Comparison of ENCODE assay signal across 9 cellular contexts in the genomic region with DNA sequence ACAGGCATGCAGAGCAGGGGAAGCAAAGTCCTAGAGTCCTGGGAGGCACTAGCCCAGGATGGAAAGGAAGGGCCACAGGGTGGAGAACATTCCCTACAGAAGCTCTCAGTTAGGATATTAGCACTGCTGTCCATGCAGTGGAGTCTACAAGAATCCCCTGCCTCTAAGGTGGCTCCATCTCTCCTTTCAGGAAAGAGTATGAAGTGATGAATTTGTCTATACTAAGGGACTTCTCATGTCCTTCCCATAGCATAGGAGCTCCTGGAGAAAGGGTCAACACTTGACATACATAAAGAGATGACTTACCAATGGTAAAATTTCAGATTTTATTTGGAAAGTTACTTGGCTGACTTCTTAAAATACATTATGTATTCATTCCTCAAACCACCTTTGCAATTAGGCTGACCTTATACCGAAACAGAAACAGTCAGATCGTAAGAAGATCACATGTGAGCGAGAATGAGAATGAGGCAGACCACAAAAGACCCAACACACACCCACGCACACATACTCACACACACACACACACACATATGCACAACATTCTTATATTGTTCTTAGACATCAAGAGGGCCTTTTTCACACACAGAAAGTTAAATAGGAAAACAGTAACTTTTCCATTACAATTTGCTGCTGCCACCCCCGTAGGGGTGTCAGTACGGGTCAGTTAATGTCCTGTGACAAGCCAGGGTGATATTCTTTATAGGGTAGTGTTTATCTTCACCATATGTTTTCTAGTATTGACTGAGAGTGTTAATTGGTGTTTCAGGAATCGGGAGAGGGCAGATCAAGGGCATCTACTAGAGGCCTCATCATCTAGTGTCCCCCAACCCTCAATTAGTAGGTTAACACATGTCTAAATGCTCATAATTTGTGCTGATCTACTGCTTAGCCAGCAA.
DNase-seq lines count a peak whose midpoint lies in the region; ATAC-seq and FAIRE-seq lines count a peak whose summit lies in the region.
"Had no signal": no experiment of that assay in that cellular context is flagged by ENCODE, and none has a peak within 500 bp of the region (broad histone marks: within the 10 kb centered on the region; RNA-seq: fewer than 3 reads in every experiment).

No MANE protein-coding gene starts in this region.

- DNase-seq in OCI-M1 (lab: John Stamatoyannopoulos, UW) = peak; percentile 43
- no peak for DNase-seq in urothelium cell line (ENCODE audit: low spot score)
- DNase-seq in NCI-H1105 (lab: John Stamatoyannopoulos, UW) = no peak
- no peak for DNase-seq in HUDEP-2 (lab: John Stamatoyannopoulos, UW; ENCODE audit: unreplicated experiment in 76 of 76)
- DNase-seq: activated naive CD4-positive, alpha-beta T cell treated with anti-CD3 and anti-CD28 coated beads for 36 hours; effector CD8-positive, alpha-beta T cell had no signal

- ATAC-seq in GM18520 (IDR thresholded peaks at IDR 0.05; ENCODE audit: unreplicated experiment) (peak; percentile 98), GM19438 (IDR thresholded peaks at IDR 0.05; ENCODE audit: low read depth, unreplicated experiment) (peak; percentile 96), HG02943 (IDR thresholded peaks at IDR 0.05; ENCODE audit: low read depth, unreplicated experiment) (peak; percentile 93)

- FAIRE-seq in urothelium cell line (lab: Jason Lieb, UNC) = no peak
